8 cellular contexts compared by ENCODE assay signal in the genomic region with DNA sequence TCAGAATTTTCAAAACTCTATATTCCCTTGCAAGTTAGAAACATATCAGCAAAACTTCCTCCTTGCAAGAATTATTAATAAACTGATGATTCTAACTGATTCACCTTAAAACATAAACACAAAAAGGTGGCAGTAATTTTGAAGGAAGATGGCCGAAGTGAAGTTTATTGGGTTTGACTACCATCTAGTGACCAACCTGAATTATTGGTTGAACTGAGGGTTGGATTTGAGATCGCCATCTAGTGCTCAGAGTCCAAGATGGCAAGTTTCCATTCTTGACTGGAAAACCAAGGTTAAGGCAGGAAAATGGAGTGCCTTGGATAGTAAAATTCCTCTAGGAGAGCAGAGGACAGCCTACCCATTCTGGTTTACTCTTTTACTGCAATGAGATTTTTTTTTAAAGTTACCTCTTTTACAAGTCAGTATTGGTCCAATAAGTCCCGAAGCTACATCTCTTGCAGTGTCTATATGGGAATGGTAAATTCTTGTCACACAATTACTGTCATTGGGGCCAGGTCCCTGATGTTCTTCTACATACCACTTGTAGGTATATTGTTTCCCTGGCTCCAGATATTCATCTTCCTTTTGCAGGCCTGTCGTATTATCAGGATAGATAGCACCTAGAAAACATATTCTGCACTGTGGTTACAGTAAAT. TPM values are rescaled to one million over a fixed set of nuclear protein-coding genes. Genes with fewer than 3 reads are reported as not detected.
DNase-seq lines count a peak whose midpoint lies in the region; ATAC-seq and TF ChIP-seq lines count a peak whose summit lies in the region.

No MANE protein-coding gene starts in this region.

- peaks cover 2% of the 10 kb centered on the region for H3K36me3 Mint-ChIP-seq in osteocyte (ENCODE audit: unreplicated experiment)

- H3K36me3 ChIP-seq in DOHH2 (ENCODE audit: control insufficient read depth, low read length) (no peaks in the 10 kb centered on the region), WERI-Rb-1 (no peaks in the 10 kb centered on the region)

- H3K4me1 ChIP-seq in DOHH2 (ENCODE audit: control insufficient read depth, low read length): peaks cover 18% of the 10 kb centered on the region

- H4K20me1 ChIP-seq in DOHH2 (ENCODE audit: control insufficient read depth, insufficient read depth, low read depth, low read length): no peaks in the 10 kb centered on the region

- H3K4me2 ChIP-seq in DOHH2 (ENCODE audit: low read length): no peak overlapping the region; the same call in 1 of the 2 replicates

- H3K9me2 ChIP-seq in DOHH2 (replicated peaks; ENCODE audit: control insufficient read depth, low read length): no peaks in the 10 kb centered on the region

- peaks cover 56% of the 10 kb centered on the region for H3K4me1 Mint-ChIP-seq in osteocyte (ENCODE audit: unreplicated experiment)

- H3K27me3 ChIP-seq in DOHH2 (ENCODE audit: control insufficient read depth, low read length): no peaks in the 10 kb centered on the region
- H3K27me3 ChIP-seq in WERI-Rb-1 (ENCODE audit: insufficient read depth, low read depth, severe bottlenecking): no peaks in the 10 kb centered on the region

- ATAC-seq in GM19397 (IDR thresholded peaks at IDR 0.05; ENCODE audit: unreplicated experiment): peak; percentile 62
- ATAC-seq in HG03439 (IDR thresholded peaks at IDR 0.05; ENCODE audit: unreplicated experiment): peak; percentile 87
- ATAC-seq in GM19035 (IDR thresholded peaks at IDR 0.05; ENCODE audit: unreplicated experiment): no peak

- H3F3A ChIP-seq in DOHH2 (ENCODE audit: control insufficient read depth, insufficient read depth): no peaks in the 10 kb centered on the region

- H3K9me3 ChIP-seq in DOHH2 (ENCODE audit: control insufficient read depth, insufficient read depth, low read length) (no peaks in the 10 kb centered on the region), WERI-Rb-1 (ENCODE audit: severe bottlenecking) (no peaks in the 10 kb centered on the region)

- no peak overlapping the region for H3K4me3 Mint-ChIP-seq in osteocyte (ENCODE audit: unreplicated experiment)

- DNase-seq in NCI-H2196 treated with DMSO at 0.1 percent for 48 hours (lab: John Stamatoyannopoulos, UW; ENCODE audit: unreplicated experiment) (peak; percentile 93), WERI-Rb-1 (peak; percentile 39), globus pallidus (ENCODE audit: low spot score) (peak; percentile 83), osteocyte (ENCODE audit: extremely low spot score, unreplicated experiment) (no peak)

- TF ChIP-seq CTCF in DOHH2 (IDR thresholded peaks at IDR 0.05; ENCODE audit: low read depth, low read length, poor library complexity, severe bottlenecking) (peak; percentile 98), WERI-Rb-1 (IDR thresholded peaks at IDR 0.05; ENCODE audit: low read depth, low read length) (peak; percentile 76), osteocyte (IDR thresholded peaks at IDR 0.05) (peak; percentile 98)

- peaks cover 3% of the 10 kb centered on the region for H3K9me3 Mint-ChIP-seq in osteocyte (ENCODE audit: unreplicated experiment)

- no peaks in the 10 kb centered on the region for H3K27me3 Mint-ChIP-seq in osteocyte (ENCODE audit: unreplicated experiment)

- no peak overlapping the region for H3K27ac ChIP-seq in DOHH2 (ENCODE audit: low read depth, low read length)
- no peak overlapping the region for H3K27ac ChIP-seq in WERI-Rb-1

- H3K27ac Mint-ChIP-seq in osteocyte (ENCODE audit: unreplicated experiment): no peak overlapping the region

- H3K79me2 ChIP-seq in DOHH2 (ENCODE audit: control insufficient read depth, low read length): no peaks in the 10 kb centered on the region

- H3K4me3 ChIP-seq in DOHH2 (ENCODE audit: low read length) (no peak overlapping the region), WERI-Rb-1 (ENCODE audit: low read depth, low read length) (no peak overlapping the region)

RNA-seq across cellular contexts. Expression of a gene that starts 51.6 kb away (rescaled TPM):
- 0.32 TPM in 1 of 2 replicates, not detected in the other for total RNA-seq in osteocyte
